Comparison of ENCODE assay signal across 24 cellular contexts in the genomic region with DNA sequence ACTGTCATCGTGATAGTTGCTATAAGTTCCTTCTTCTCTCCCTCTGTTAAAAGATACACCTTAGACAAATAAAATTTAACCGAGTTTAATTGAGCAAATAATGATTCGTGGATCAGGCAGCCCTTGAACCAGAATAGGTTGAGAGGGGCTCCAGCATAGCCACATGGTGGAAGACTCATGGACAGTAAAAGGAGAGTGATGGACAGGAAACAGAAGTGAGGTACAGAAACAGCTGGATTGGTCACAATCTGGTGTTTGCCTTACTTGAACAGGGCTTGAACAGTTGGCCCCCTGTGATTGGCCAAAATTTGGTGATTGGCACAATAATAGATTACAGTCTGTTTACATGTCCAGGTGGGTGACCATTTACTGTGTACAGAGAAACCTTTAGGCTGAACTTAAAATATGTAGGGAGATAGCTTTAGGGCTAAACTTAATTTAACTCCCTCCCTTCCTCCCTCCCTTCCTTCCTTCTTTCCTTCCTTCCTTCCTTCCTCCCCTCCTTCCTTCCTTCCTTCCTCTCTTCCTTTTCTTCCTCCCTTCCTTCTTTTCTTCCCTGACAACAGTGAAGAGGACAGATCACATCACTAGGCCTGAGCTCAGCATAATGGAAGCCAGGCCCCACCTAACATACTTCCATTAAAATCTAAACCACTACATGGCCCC.
DNase-seq lines count a peak whose midpoint lies in the region; ATAC-seq, FAIRE-seq and TF ChIP-seq lines count a peak whose summit lies in the region.
"Had no signal": no experiment of that assay in that cellular context is flagged by ENCODE, and none has a peak within 500 bp of the region (broad histone marks: within the 10 kb centered on the region; RNA-seq: fewer than 3 reads in every experiment).

No MANE protein-coding gene starts in this region.

- peaks cover 37% of the 10 kb centered on the region for H3F3A ChIP-seq in GM23248 (ENCODE audit: insufficient read depth)

- POLR2A ChIA-PET in A549 (lab: Yijun Ruan, JAX), result no interaction called here

- peak overlapping the region; percentile 86 for H3K27ac Mint-ChIP-seq in activated T-helper 17 cell treated with anti-CD3 and anti-CD28 coated beads, Interleukin-2, amount 50 U/mL, for 72 hours
- H3K27ac Mint-ChIP-seq: CD4-positive, CD25-positive, alpha-beta regulatory T cell; endodermal cell; naive thymus-derived CD4-positive, alpha-beta T cell; WTC11 had no signal

- no peak for TF ChIP-seq POLR2A in A549 (IDR thresholded peaks at IDR 0.05; ENCODE audit: low read length)

- H3K36me3 ChIP-seq in GM23248 (ENCODE audit: low read depth) (no peaks in the 10 kb centered on the region), neutrophil (no peaks in the 10 kb centered on the region)
- H3K36me3 ChIP-seq: adrenal gland, ovary had no signal

- H3K4me3 Mint-ChIP-seq in activated T-helper 17 cell treated with anti-CD3 and anti-CD28 coated beads, Interleukin-2, amount 50 U/mL, for 72 hours, result peak overlapping the region; percentile 71
- H3K4me3 Mint-ChIP-seq: CD4-positive, CD25-positive, alpha-beta regulatory T cell; endodermal cell; naive thymus-derived CD4-positive, alpha-beta T cell; WTC11 had no signal

- no peak for DNase-seq in A549 (ENCODE audit: low read depth in 1 of 2, low spot score in 1 of 2)
- no peak for DNase-seq in GM23248
- DNase-seq in GM13977 (ENCODE audit: low spot score), result no peak
- DNase-seq in NCI-H1048 (lab: John Stamatoyannopoulos, UW), result no peak
- DNase-seq: activated CD4-positive, alpha-beta T cell treated with anti-CD3 and anti-CD28 coated beads, Interleukin-2, amount 50 U/mL, for 48 hours; activated T-cell treated with anti-CD3 and anti-CD28 coated beads, Interleukin-2, amount 50 U/mL, for 1 hour; adrenal gland; CD4-positive, CD25-positive, alpha-beta regulatory T cell; DMS 273 treated with DMSO at 0.1 percent for 48 hours; endodermal cell; glutamatergic neuron; naive thymus-derived CD4-positive, alpha-beta T cell; NCI-H1105 treated with DMSO at 0.1 percent for 48 hours; NCI-H2171; NCI-H524 treated with DMSO at 0.1 percent for 48 hours; ovary; stimulated activated CD4-positive, alpha-beta T cell treated with anti-CD3 and anti-CD28 coated beads, Interleukin-12 subunit alpha, Interleukin-12 subunit beta, amount 100 ng/mL, for 4 hours; T1000 had no signal

- TF ChIP-seq RAD21 in A549 (conservative IDR thresholded peaks at IDR 0.05 in 1 of 2, IDR thresholded peaks at IDR 0.05 in 1 of 2), result no peak

- H3K27ac ChIP-seq in A549 (peak overlapping the region in 1 of 2 experiments; percentile 75; a peak in 4 of 6 replicates), GM23248 (peak overlapping the region; percentile 99), neutrophil (peak overlapping the region; percentile 46)
- H3K27ac ChIP-seq: adrenal gland, KMS-11, ovary had no signal

- no peaks in the 10 kb centered on the region for H3K27me3 Mint-ChIP-seq in activated T-helper 17 cell treated with anti-CD3 and anti-CD28 coated beads, Interleukin-2, amount 50 U/mL, for 72 hours
- H3K27me3 Mint-ChIP-seq: CD4-positive, CD25-positive, alpha-beta regulatory T cell had no signal

- H3K79me2 ChIP-seq in GM23248 (ENCODE audit: insufficient read depth), result no peaks in the 10 kb centered on the region

- H3K9me3 Mint-ChIP-seq in activated T-helper 17 cell treated with anti-CD3 and anti-CD28 coated beads, Interleukin-2, amount 50 U/mL, for 72 hours, result peaks cover 8% of the 10 kb centered on the region
- H3K9me3 Mint-ChIP-seq: CD4-positive, CD25-positive, alpha-beta regulatory T cell; WTC11 had no signal

- H3K4me2 ChIP-seq in A549, result peak overlapping the region; percentile 22; the same call in 1 of the 3 replicates
- H3K4me2 ChIP-seq in GM23248 (ENCODE audit: unreplicated experiment), result peak overlapping the region; percentile 51
- H3K4me2 ChIP-seq: KMS-11 had no signal

- H3K9me3 ChIP-seq in A549, result peaks cover 4% of the 10 kb centered on the region; the same call in 1 of the 3 replicates
- no peaks in the 10 kb centered on the region for H3K9me3 ChIP-seq in GM23248 (ENCODE audit: low read depth)
- H3K9me3 ChIP-seq in neutrophil, result no peaks in the 10 kb centered on the region
- H3K9me3 ChIP-seq: adrenal gland, ovary had no signal

- H3K27me3 ChIP-seq in GM23248 (replicated peaks; ENCODE audit: insufficient read depth) (no peaks in the 10 kb centered on the region), neutrophil (no peaks in the 10 kb centered on the region)
- H3K27me3 ChIP-seq: adrenal gland, ovary had no signal

- H3K4me3 ChIP-seq in A549 (no peak overlapping the region), GM23248 (no peak overlapping the region), neutrophil (ENCODE audit: low read depth in 1 of 2, low read length in 1 of 2) (no peak overlapping the region)
- H3K4me3 ChIP-seq: adrenal gland, coronary artery, ovary had no signal

- H3K9me2 ChIP-seq in GM23248 (ENCODE audit: insufficient read depth), result no peaks in the 10 kb centered on the region

- no peak for ATAC-seq in A549
- ATAC-seq in activated T-helper 17 cell treated with anti-CD3 and anti-CD28 coated beads, Interleukin-2, amount 50 U/mL, for 72 hours (replicated peaks), result no peak
- no peak for ATAC-seq in GM21576 (IDR thresholded peaks at IDR 0.05; ENCODE audit: unreplicated experiment)
- ATAC-seq: naive thymus-derived CD4-positive, alpha-beta T cell; WTC11 had no signal

- H2AFZ ChIP-seq in GM23248, result peak overlapping the region; percentile 49; the same call in 1 of the 2 replicates

- TF ChIP-seq CTCF in A549 (IDR thresholded peaks at IDR 0.05) (no peak), neutrophil (IDR thresholded peaks at IDR 0.05) (no peak), GM13977 (IDR thresholded peaks at IDR 0.05; ENCODE audit: extremely low read depth, insufficient read depth, missing control alignments) (no peak)

- H3K4me1 Mint-ChIP-seq in activated T-helper 17 cell treated with anti-CD3 and anti-CD28 coated beads, Interleukin-2, amount 50 U/mL, for 72 hours, result peaks cover 47% of the 10 kb centered on the region

- peaks cover 35% of the 10 kb centered on the region for H3K36me3 Mint-ChIP-seq in activated T-helper 17 cell treated with anti-CD3 and anti-CD28 coated beads, Interleukin-2, amount 50 U/mL, for 72 hours (ENCODE audit: low read depth)
- H3K36me3 Mint-ChIP-seq: CD4-positive, CD25-positive, alpha-beta regulatory T cell; WTC11 had no signal

- H3K4me1 ChIP-seq in A549 (peaks cover 26% of the 10 kb centered on the region), GM23248 (ENCODE audit: insufficient read depth) (peaks cover 38% of the 10 kb centered on the region), neutrophil (ENCODE audit: control insufficient read depth in 1 of 2, insufficient read depth in 1 of 2, low read depth in 1 of 2, low read length in 1 of 2) (peaks cover 34 to 45% of the 10 kb centered on the region in 2 experiments)
- H3K4me1 ChIP-seq: adrenal gland had no signal

- WGBS in A549 (ENCODE audit: missing lambda C conversion rate), result 41% methylated on average over 3 of the region's 3 CpGs
- WGBS in GM23248 (ENCODE audit: low coverage in 1 of 2, low lambda C conversion rate in 2 of 2, missing lambda C conversion rate in 2 of 2), 2 experiments, result 63 to 70% methylated on average over 3 of the region's 3 CpGs

- H4K20me1 ChIP-seq in GM23248 (ENCODE audit: insufficient read depth), result no peaks in the 10 kb centered on the region

- no peak for FAIRE-seq in A549 (lab: Jason Lieb, UNC)

- CTCF ChIA-PET in A549 (lab: Yijun Ruan, JAX), result interaction anchor here (0.9 kb wide), 1 partner anchor 49 kb away, joined by 3 read pairs; no protein-coding TSS in a partner anchor

- no peak for TF ChIP-seq EP300 in A549 (IDR thresholded peaks at IDR 0.05)

- peak overlapping the region; percentile 84 for H3K9ac ChIP-seq in GM23248
- H3K9ac ChIP-seq: KMS-11 had no signal

- in situ Hi-C loops in GM23248 (cut with MboI), result no loop called here
- in situ Hi-C loops in GM13977 (cut with MboI; ENCODE audit: low pct_unique_long_range_greater_than_20kb, low sequenced_read_pairs, unreplicated experiment), result no loop called here

TF ChIP-seq in A549, 52 proteins besides CTCF, POLR2A, EP300 and RAD21 (continues in another document):
- TF ChIP-seq ZNF302 (CRISPR knock-in tag; IDR thresholded peaks at IDR 0.05) (no peak), BHLHE40 (IDR thresholded peaks at IDR 0.05; ENCODE audit: low read depth, low read length) (no peak), FOSL2 (IDR thresholded peaks at IDR 0.05) (no peak), FOSL2 (CRISPR knock-in tag; IDR thresholded peaks at IDR 0.05) (no peak), NPAS2 (CRISPR knock-in tag; IDR thresholded peaks at IDR 0.05; ENCODE audit: borderline replicate concordance) (no peak), ESRRA (IDR thresholded peaks at IDR 0.05; ENCODE audit: borderline replicate concordance, low read length) (no peak), ZFP36 (IDR thresholded peaks at IDR 0.05; ENCODE audit: borderline replicate concordance, partially characterized antibody) (no peak), FOXS1 (CRISPR knock-in tag; IDR thresholded peaks at IDR 0.05) (no peak)
- TF ChIP-seq, protein P1, sequence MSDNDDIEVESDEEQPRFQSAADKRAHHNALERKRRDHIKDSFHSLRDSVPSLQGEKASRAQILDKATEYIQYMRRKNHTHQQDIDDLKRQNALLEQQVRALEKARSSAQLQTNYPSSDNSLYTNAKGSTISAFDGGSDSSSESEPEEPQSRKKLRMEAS (IDR thresholded peaks at IDR 0.05), result no peak
- TF ChIP-seq, protein P2, sequence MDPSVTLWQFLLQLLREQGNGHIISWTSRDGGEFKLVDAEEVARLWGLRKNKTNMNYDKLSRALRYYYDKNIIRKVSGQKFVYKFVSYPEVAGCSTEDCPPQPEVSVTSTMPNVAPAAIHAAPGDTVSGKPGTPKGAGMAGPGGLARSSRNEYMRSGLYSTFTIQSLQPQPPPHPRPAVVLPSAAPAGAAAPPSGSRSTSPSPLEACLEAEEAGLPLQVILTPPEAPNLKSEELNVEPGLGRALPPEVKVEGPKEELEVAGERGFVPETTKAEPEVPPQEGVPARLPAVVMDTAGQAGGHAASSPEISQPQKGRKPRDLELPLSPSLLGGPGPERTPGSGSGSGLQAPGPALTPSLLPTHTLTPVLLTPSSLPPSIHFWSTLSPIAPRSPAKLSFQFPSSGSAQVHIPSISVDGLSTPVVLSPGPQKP (IDR thresholded peaks at IDR 0.05; ENCODE audit: low read depth, low read length), result no peak
- TF ChIP-seq, protein P3, sequence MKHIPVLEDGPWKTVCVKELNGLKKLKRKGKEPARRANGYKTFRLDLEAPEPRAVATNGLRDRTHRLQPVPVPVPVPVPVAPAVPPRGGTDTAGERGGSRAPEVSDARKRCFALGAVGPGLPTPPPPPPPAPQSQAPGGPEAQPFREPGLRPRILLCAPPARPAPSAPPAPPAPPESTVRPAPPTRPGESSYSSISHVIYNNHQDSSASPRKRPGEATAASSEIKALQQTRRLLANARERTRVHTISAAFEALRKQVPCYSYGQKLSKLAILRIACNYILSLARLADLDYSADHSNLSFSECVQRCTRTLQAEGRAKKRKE (CRISPR knock-in tag; IDR thresholded peaks at IDR 0.05; ENCODE audit: low read depth), result no peak
